30 cellular contexts compared by ENCODE assay signal in the genomic region with DNA sequence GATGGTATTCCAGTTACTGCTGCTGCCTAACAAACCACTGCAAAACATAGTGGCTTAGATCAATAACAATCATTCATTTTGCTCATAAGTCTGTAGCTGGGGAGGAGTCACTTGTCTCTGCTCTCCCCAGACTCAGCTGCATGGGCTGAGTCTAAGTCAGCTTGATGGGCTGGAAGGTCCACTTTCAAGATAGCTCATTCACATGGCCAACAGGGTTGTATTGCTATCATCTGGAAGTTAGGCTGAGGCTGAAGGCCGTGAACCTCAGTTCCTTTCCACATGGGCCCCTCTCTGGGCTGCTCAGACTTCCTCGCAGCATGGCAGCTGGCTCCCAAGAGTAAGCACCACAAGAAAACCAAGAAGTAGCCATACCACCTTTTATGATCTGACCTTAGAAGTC. TPM values are rescaled to one million over a fixed set of nuclear protein-coding genes. Genes with fewer than 3 reads are reported as not detected.
"Had no signal": no experiment of that assay in that cellular context is flagged by ENCODE, and none has a peak within 500 bp of the region (broad histone marks: within the 10 kb centered on the region; RNA-seq: fewer than 3 reads in every experiment).

No MANE protein-coding gene starts in this region.

- H3K36me3 ChIP-seq: ascending aorta, brain microvascular endothelial cell, gastrocnemius medialis had no signal

- H3K4me3 Mint-ChIP-seq: activated CD4-positive, alpha-beta memory T cell treated with anti-CD3 and anti-CD28 coated beads, Interleukin-2, amount 10 ng/mL, durations not matched to agents 7 days and 5 days; activated CD4-positive, alpha-beta T cell treated with anti-CD3 and anti-CD28 coated beads for 36 hours; activated CD4-positive, alpha-beta T cell treated with anti-CD3 and anti-CD28 coated beads, Interleukin-2, amount 10 ng/mL, durations not matched to agents 24 days and 14 days; activated naive CD4-positive, alpha-beta T cell treated with anti-CD3 and anti-CD28 coated beads, Interleukin-2, amount 10 ng/mL, durations not matched to agents 7 days and 5 days; activated naive CD8-positive, alpha-beta T cell treated with anti-CD3 and anti-CD28 coated beads, Interleukin-2, amount 10 ng/mL, durations not matched to agents 7 days and 5 days; activated T-cell treated with anti-CD3 and anti-CD28 coated beads, Interleukin-2, amount 50 U/mL, for 24 hours; activated T-cell treated with anti-CD3 and anti-CD28 coated beads, Interleukin-2, amount 50 U/mL, for 72 hours; central memory CD8-positive, alpha-beta T cell had no signal

- H3K4me1 Mint-ChIP-seq: activated CD4-positive, alpha-beta memory T cell treated with anti-CD3 and anti-CD28 coated beads, Interleukin-2, amount 10 ng/mL, durations not matched to agents 7 days and 5 days; activated CD4-positive, alpha-beta T cell treated with anti-CD3 and anti-CD28 coated beads for 36 hours; activated CD4-positive, alpha-beta T cell treated with anti-CD3 and anti-CD28 coated beads, Interleukin-2, amount 10 ng/mL, durations not matched to agents 24 days and 14 days; activated naive CD4-positive, alpha-beta T cell treated with anti-CD3 and anti-CD28 coated beads, Interleukin-2, amount 10 ng/mL, durations not matched to agents 7 days and 5 days; activated naive CD8-positive, alpha-beta T cell treated with anti-CD3 and anti-CD28 coated beads, Interleukin-2, amount 10 ng/mL, durations not matched to agents 7 days and 5 days; central memory CD8-positive, alpha-beta T cell had no signal

- H3K36me3 Mint-ChIP-seq: activated naive CD4-positive, alpha-beta T cell treated with anti-CD3 and anti-CD28 coated beads, Interleukin-2, amount 10 ng/mL, durations not matched to agents 7 days and 5 days; activated naive CD4-positive, alpha-beta T cell treated with anti-CD3 and anti-CD28 coated beads, Interleukin-2, amount 50 U/mL, for 72 hours; activated naive CD8-positive, alpha-beta T cell treated with anti-CD3 and anti-CD28 coated beads, Interleukin-2, amount 10 ng/mL, durations not matched to agents 7 days and 5 days had no signal

- H3K27me3 Mint-ChIP-seq: activated CD4-positive, alpha-beta T cell treated with anti-CD3 and anti-CD28 coated beads for 36 hours; activated naive CD8-positive, alpha-beta T cell treated with anti-CD3 and anti-CD28 coated beads, Interleukin-2, amount 10 ng/mL, durations not matched to agents 7 days and 5 days; activated T-cell treated with anti-CD3 and anti-CD28 coated beads, Interleukin-2, amount 50 U/mL, for 24 hours had no signal

- H3K27me3 ChIP-seq: ascending aorta, brain microvascular endothelial cell, gastrocnemius medialis had no signal

- H3K27ac ChIP-seq: ascending aorta, brain microvascular endothelial cell, foreskin keratinocyte, gastrocnemius medialis had no signal

- H3K4me1 ChIP-seq: ascending aorta, foreskin keratinocyte, gastrocnemius medialis had no signal

- H3K4me3 ChIP-seq: ascending aorta, gastrocnemius medialis had no signal

- DNase-seq: activated CD4-positive, alpha-beta memory T cell treated with anti-CD3 and anti-CD28 coated beads, Interleukin-2, amount 10 ng/mL, durations not matched to agents 7 days and 5 days; activated CD4-positive, alpha-beta T cell treated with anti-CD3 and anti-CD28 coated beads for 36 hours; activated CD4-positive, alpha-beta T cell treated with anti-CD3 and anti-CD28 coated beads, Interleukin-2, amount 10 ng/mL, durations not matched to agents 24 days and 14 days; activated CD4-positive, alpha-beta T cell treated with anti-CD3 and anti-CD28 coated beads, Interleukin-2, amount 50 U/mL, for 4 hours; activated CD4-positive, CD25-positive, alpha-beta regulatory T cell; activated CD4-positive, CD25-positive, alpha-beta regulatory T cell treated with anti-CD3 and anti-CD28 coated beads, Interleukin-2, amount 50 U/mL, for 72 hours; activated CD8-positive, alpha-beta memory T cell treated with anti-CD3 and anti-CD28 coated beads, Interleukin-2, amount 50 U/mL, for 48 hours; activated gamma-delta T cell; activated naive CD4-positive, alpha-beta T cell; activated naive CD4-positive, alpha-beta T cell treated with anti-CD3 and anti-CD28 coated beads, Interleukin-2, amount 10 ng/mL, durations not matched to agents 7 days and 5 days; activated naive CD8-positive, alpha-beta T cell treated with anti-CD3 and anti-CD28 coated beads, Interleukin-2, amount 10 ng/mL, durations not matched to agents 7 days and 5 days; activated T-cell treated with anti-CD3 and anti-CD28 coated beads for 4 hours; activated T-cell treated with anti-CD3 and anti-CD28 coated beads, Interleukin-2, amount 50 U/mL, for 24 hours; activated T-cell treated with anti-CD3 and anti-CD28 coated beads, Interleukin-2, amount 50 U/mL, for 72 hours; brain microvascular endothelial cell; effector CD8-positive, alpha-beta T cell; foreskin keratinocyte; gastrocnemius medialis; glutamatergic neuron; T-helper 1 cell; T-helper 2 cell had no signal

- H3K27ac Mint-ChIP-seq: activated CD4-positive, alpha-beta memory T cell treated with anti-CD3 and anti-CD28 coated beads, Interleukin-2, amount 10 ng/mL, durations not matched to agents 7 days and 5 days; activated CD4-positive, alpha-beta T cell treated with anti-CD3 and anti-CD28 coated beads for 36 hours; activated CD4-positive, alpha-beta T cell treated with anti-CD3 and anti-CD28 coated beads, Interleukin-2, amount 10 ng/mL, durations not matched to agents 24 days and 14 days; activated naive CD4-positive, alpha-beta T cell treated with anti-CD3 and anti-CD28 coated beads, Interleukin-2, amount 10 ng/mL, durations not matched to agents 7 days and 5 days; activated naive CD4-positive, alpha-beta T cell treated with anti-CD3 and anti-CD28 coated beads, Interleukin-2, amount 50 U/mL, for 72 hours; activated naive CD8-positive, alpha-beta T cell treated with anti-CD3 and anti-CD28 coated beads, Interleukin-2, amount 10 ng/mL, durations not matched to agents 7 days and 5 days; activated T-cell treated with anti-CD3 and anti-CD28 coated beads, Interleukin-2, amount 50 U/mL, for 24 hours; activated T-cell treated with anti-CD3 and anti-CD28 coated beads, Interleukin-2, amount 50 U/mL, for 72 hours had no signal

- H3K9me3 Mint-ChIP-seq: activated CD4-positive, alpha-beta memory T cell treated with anti-CD3 and anti-CD28 coated beads, Interleukin-2, amount 10 ng/mL, durations not matched to agents 7 days and 5 days; activated CD4-positive, alpha-beta T cell treated with anti-CD3 and anti-CD28 coated beads, Interleukin-2, amount 10 ng/mL, durations not matched to agents 24 days and 14 days; activated naive CD4-positive, alpha-beta T cell treated with anti-CD3 and anti-CD28 coated beads, Interleukin-2, amount 10 ng/mL, durations not matched to agents 7 days and 5 days; activated naive CD4-positive, alpha-beta T cell treated with anti-CD3 and anti-CD28 coated beads, Interleukin-2, amount 50 U/mL, for 72 hours; activated naive CD8-positive, alpha-beta T cell treated with anti-CD3 and anti-CD28 coated beads, Interleukin-2, amount 10 ng/mL, durations not matched to agents 7 days and 5 days; activated T-cell treated with anti-CD3 and anti-CD28 coated beads, Interleukin-2, amount 50 U/mL, for 24 hours; activated T-cell treated with anti-CD3 and anti-CD28 coated beads, Interleukin-2, amount 50 U/mL, for 72 hours; central memory CD8-positive, alpha-beta T cell had no signal

- H3K9me3 ChIP-seq: ascending aorta, gastrocnemius medialis had no signal

RNA-seq across cellular contexts. Expression of a gene that starts 28.7 kb away (rescaled TPM):
- total RNA-seq: activated CD4-positive, alpha-beta T cell treated with anti-CD3 and anti-CD28 coated beads, Interleukin-2, amount 10 ng/mL, durations not matched to agents 24 days and 14 days; activated naive CD4-positive, alpha-beta T cell treated with anti-CD3 and anti-CD28 coated beads, Interleukin-2, amount 50 U/mL, for 72 hours; activated naive CD8-positive, alpha-beta T cell treated with anti-CD3 and anti-CD28 coated beads, Interleukin-2, amount 10 ng/mL, durations not matched to agents 7 days and 5 days; activated T-cell treated with anti-CD3 and anti-CD28 coated beads, Interleukin-2, amount 50 U/mL, for 72 hours; ascending aorta; bronchial epithelial cell; cardiac septum; chondrocyte; dermis microvascular lymphatic vessel endothelial cell; epithelial cell of proximal tubule; esophagus mucosa; foreskin keratinocyte; gastrocnemius medialis had no signal
- polyA plus RNA-seq: foreskin keratinocyte had no signal
